18 cellular contexts compared by ENCODE assay signal in genomic region chr10:91562839-91563581, GRCh38.
A peak's percentile ranks its signal among the peaks of the same experiment; 100 is the strongest.
DNase-seq lines count a peak whose midpoint lies in the region; ATAC-seq, FAIRE-seq and TF ChIP-seq lines count a peak whose summit lies in the region.
"Had no signal": no experiment of that assay in that cellular context is flagged by ENCODE, and none has a peak within 500 bp of the region (broad histone marks: within the 10 kb centered on the region; RNA-seq: fewer than 3 reads in every experiment).

No MANE protein-coding gene starts in this region.

- H3K9ac ChIP-seq in K562 (ENCODE audit: insufficient read depth in 1 of 2, low read depth in 2 of 2, low read length in 2 of 2) (no peak overlapping the region), skeletal muscle tissue (ENCODE audit: low read depth in 1 of 3, low read length in 3 of 3) (peak overlapping the region in 1 of 3 donors; percentile 17)
- H3K9ac ChIP-seq: GM23248 had no signal

- H3K4me1 ChIP-seq in K562 (replicated peaks in 1 of 2; ENCODE audit: control insufficient read depth in 2 of 2, insufficient read depth in 2 of 2, low read length in 2 of 2) = peaks cover 0 to 5% of the 10 kb centered on the region in 2 experiments; a peak in 3 of 5 replicates
- peaks cover 25 to 42% (median 26%) of the 10 kb centered on the region in 3 donors for H3K4me1 ChIP-seq in skeletal muscle tissue (ENCODE audit: control insufficient read depth in 3 of 3, insufficient read depth in 3 of 3, low read length in 3 of 3)
- H3K4me1 ChIP-seq: Caco-2 had no signal

- H3K9me3 Mint-ChIP-seq in WTC11 = peaks cover 36% of the 10 kb centered on the region
- H3K9me3 Mint-ChIP-seq: CD8-positive, alpha-beta memory T cell had no signal

- peak; percentile 39 for ATAC-seq in Right ventricle myocardium superior (ENCODE audit: poor library complexity)
- ATAC-seq in Right ventricle myocardium inferior = no peak
- ATAC-seq in K562 = no peak
- ATAC-seq in WTC11 = no peak
- ATAC-seq: HCT116 had no signal

- H3K27ac ChIP-seq in K562 (ENCODE audit: extremely low read depth, low read depth, low read length) = no peak overlapping the region
- H3K27ac ChIP-seq in skeletal muscle tissue (ENCODE audit: low read depth, low read length) = peak overlapping the region; percentile 75
- H3K27ac ChIP-seq: 22Rv1, GM23248 had no signal

- no peaks in the 10 kb centered on the region for H4K20me1 ChIP-seq in K562 (replicated peaks; ENCODE audit: control insufficient read depth, insufficient read depth, low read length)

- no peaks in the 10 kb centered on the region for H3K27me3 Mint-ChIP-seq in WTC11 (ENCODE audit: low read depth)

- CTCF ChIA-PET in K562 (lab: Yijun Ruan, JAX; ENCODE audit: low intra/inter-chr PET ratio) (no interaction called here), WTC11 (lab: Charles Lee) (interaction anchor here (3.3 kb wide), 1 partner anchor 11 kb away, joined by 14 read pairs; no protein-coding TSS in a partner anchor)

- no CpG with 5 or more reads among the region's 2 CpGs for WGBS in K562 (ENCODE audit: insufficient coverage, low coverage, missing lambda C conversion rate)

- no peak overlapping the region for H3K27ac Mint-ChIP-seq in WTC11

- no peak overlapping the region for H3K4me2 ChIP-seq in K562 (ENCODE audit: insufficient read depth, low read length)

- no peak overlapping the region for H3K4me3 Mint-ChIP-seq in WTC11
- H3K4me3 Mint-ChIP-seq: CD14-positive monocyte; CD8-positive, alpha-beta memory T cell had no signal

- no peaks in the 10 kb centered on the region; the same call in 1 of the 2 replicates for H3K9me3 ChIP-seq in K562 (replicated peaks; ENCODE audit: control insufficient read depth, insufficient read depth, low read depth, low read length)
- H3K9me3 ChIP-seq in skeletal muscle tissue (ENCODE audit: control insufficient read depth in 3 of 3, low read length in 3 of 3) = no peaks in the 10 kb centered on the region

- POLR2A ChIA-PET in K562 (lab: Yijun Ruan, JAX) (no interaction called here), WTC11 (lab: Charles Lee) (no interaction called here)

- H3K27me3 ChIP-seq in K562 (ENCODE audit: control insufficient read depth in 2 of 2, insufficient read depth in 2 of 2, low read length in 2 of 2) (no peaks in the 10 kb centered on the region), skeletal muscle tissue (ENCODE audit: control insufficient read depth in 3 of 3, insufficient read depth in 3 of 3, low read length in 3 of 3) (no peaks in the 10 kb centered on the region)

- H3K36me3 ChIP-seq in K562 (ENCODE audit: control insufficient read depth, insufficient read depth, low read length) (no peaks in the 10 kb centered on the region), skeletal muscle tissue (ENCODE audit: control insufficient read depth in 3 of 3, insufficient read depth in 3 of 3, low read length in 3 of 3) (no peaks in the 10 kb centered on the region)

- no peak overlapping the region for H2AFZ ChIP-seq in K562 (ENCODE audit: low read depth, low read length)
- H2AFZ ChIP-seq: GM23248 had no signal

- TF ChIP-seq RAD21 in K562 (CRISPR knock-in tag; conservative IDR thresholded peaks at IDR 0.05 in 1 of 2, IDR thresholded peaks at IDR 0.05 in 1 of 2) = no peak

- intact Hi-C loops in Right ventricle myocardium superior (cut with DNase I) = no loop called here
- intact Hi-C loops in Right ventricle myocardium inferior (cut with DNase I) = no loop called here
- intact Hi-C loops in K562 (cut with micrococcal nuclease) = loop anchor here (5.0 kb wide), 1 partner anchor 44 kb away; no protein-coding TSS in a partner anchor

- no peak for FAIRE-seq in K562 (lab: Jason Lieb, UNC)
- FAIRE-seq: GM19239, H54 had no signal

- no peak for TF ChIP-seq EP300 in K562 (IDR thresholded peaks at IDR 0.05; ENCODE audit: low read length)

- TF ChIP-seq POLR2A in K562 (conservative IDR thresholded peaks at IDR 0.05) = no peak

- H3K4me3 ChIP-seq in K562 = no peak overlapping the region
- no peak overlapping the region for H3K4me3 ChIP-seq in skeletal muscle tissue (ENCODE audit: low read length in 3 of 3)
- H3K4me3 ChIP-seq: GM23248 had no signal

- peaks cover 6% of the 10 kb centered on the region; the same call in 1 of the 2 replicates for H3K4me1 Mint-ChIP-seq in WTC11
- H3K4me1 Mint-ChIP-seq: CD14-positive monocyte; CD8-positive, alpha-beta memory T cell had no signal

- TF ChIP-seq CTCF in K562 (IDR thresholded peaks at IDR 0.05 in 2 of 3, conservative IDR thresholded peaks at IDR 0.05 in 1 of 3; ENCODE audit: insufficient read depth in 2 of 3, low read depth in 1 of 3, low read length in 3 of 3) = no peak
- no peak for TF ChIP-seq CTCF in WTC11 (IDR thresholded peaks at IDR 0.05)

- BruUV-seq in K562 (replicated peaks; lab: Mats Ljungman, UMichigan) = no TSS peak

- H3K36me3 Mint-ChIP-seq in WTC11 = peaks cover 22% of the 10 kb centered on the region
- H3K36me3 Mint-ChIP-seq: CD14-positive monocyte; CD8-positive, alpha-beta memory T cell had no signal

- DNase-seq in Right ventricle myocardium superior (no peak), Right ventricle myocardium inferior (ENCODE audit: missing footprints) (no peak), K562 (ENCODE audit: extremely low read depth in 1 of 4, low spot score in 3 of 4) (no peak), myocyte (ENCODE audit: low read depth) (peak; percentile 42), DMS153 treated with DMSO at 0.1 percent for 48 hours (lab: John Stamatoyannopoulos, UW; ENCODE audit: unreplicated experiment) (no peak), WTC11 (ENCODE audit: low spot score) (no peak)
- DNase-seq in stimulated activated CD4-positive, alpha-beta T cell treated with anti-CD3 and anti-CD28 coated beads, Interleukin-4, amount 100 ng/mL, for 4 hours = no peak
- DNase-seq: Caco-2; CD8-positive, alpha-beta memory T cell; DMS53; GF-D8; GM23248 had no signal

- in situ Hi-C loops in K562 (cut with MboI) = no loop called here

- no peaks in the 10 kb centered on the region for H3K79me2 ChIP-seq in K562 (ENCODE audit: control insufficient read depth, insufficient read depth, low read length)

- H3K9me1 ChIP-seq in K562 (ENCODE audit: control insufficient read depth, insufficient read depth, low read length) = no peaks in the 10 kb centered on the region

TF ChIP-seq in K562, 482 proteins besides CTCF, POLR2A, EP300 and RAD21:
- TF ChIP-seq HNRNPUL1 (IDR thresholded peaks at IDR 0.05; ENCODE audit: low read length) = no peak
- TF ChIP-seq PRDM10 (IDR thresholded peaks at IDR 0.05; ENCODE audit: partially characterized antibody) = peak; percentile 42
- TF ChIP-seq ELF4 (CRISPR knock-in tag; IDR thresholded peaks at IDR 0.05) = no peak

TF ChIP-seq in WTC11, 78 proteins besides CTCF, POLR2A, EP300 and RAD21:
- no peak for TF ChIP-seq ATF2 (CRISPR knock-in tag; IDR thresholded peaks at IDR 0.05; ENCODE audit: borderline replicate concordance, low read depth)
- TF ChIP-seq FOXJ3 (CRISPR knock-in tag; IDR thresholded peaks at IDR 0.05; ENCODE audit: borderline replicate concordance) = no peak
- no peak for TF ChIP-seq USF2 (CRISPR knock-in tag; IDR thresholded peaks at IDR 0.05)
- no peak for TF ChIP-seq RELA (CRISPR knock-in tag; IDR thresholded peaks at IDR 0.05; ENCODE audit: borderline replicate concordance)
- no peak for TF ChIP-seq ZNF121 (CRISPR knock-in tag; IDR thresholded peaks at IDR 0.05)
- no peak for TF ChIP-seq ATF3 (CRISPR knock-in tag; conservative IDR thresholded peaks at IDR 0.05)
